In the genomic region with DNA sequence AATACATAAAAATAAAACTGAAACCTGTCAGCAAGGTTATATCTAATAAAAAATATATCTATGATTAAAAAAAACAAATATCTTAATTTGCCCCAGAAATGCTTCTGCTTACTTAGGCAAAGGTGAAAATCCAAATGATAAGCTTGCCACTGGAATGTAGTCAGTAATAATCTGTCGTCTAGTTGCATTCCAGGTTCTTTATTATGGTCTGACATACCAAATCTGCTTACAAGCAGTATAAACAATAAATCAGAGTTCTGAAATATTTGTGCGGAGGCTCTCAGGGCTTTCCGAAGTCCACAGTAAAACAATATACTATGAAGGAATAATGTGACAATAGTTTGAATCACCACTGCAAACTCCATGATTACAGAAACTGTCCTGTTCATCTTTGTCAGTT, we compare ENCODE assay signal across 27 cellular contexts.
"Had no signal": no experiment of that assay in that cellular context is flagged by ENCODE, and none has a peak within 500 bp of the region (broad histone marks: within the 10 kb centered on the region; RNA-seq: fewer than 3 reads in every experiment).

No MANE protein-coding gene starts in this region.

- H3K9me3 ChIP-seq: heart left ventricle, neutrophil, pancreas, prostate gland, right atrium auricular region, testis, transverse colon had no signal

- H3K36me3 ChIP-seq: neutrophil, pancreas, prostate gland, right atrium auricular region, transverse colon had no signal

- DNase-seq: activated CD4-positive, alpha-beta memory T cell treated with anti-CD3 and anti-CD28 coated beads for 36 hours; activated CD4-positive, alpha-beta T cell treated with anti-CD3 and anti-CD28 coated beads, Interleukin-2, amount 10 ng/mL, durations not matched to agents 24 days and 14 days; activated CD4-positive, CD25-positive, alpha-beta regulatory T cell treated with anti-CD3 and anti-CD28 coated beads, Interleukin-2, amount 50 U/mL, for 72 hours; activated CD8-positive, alpha-beta memory T cell treated with anti-CD3 and anti-CD28 coated beads, Interleukin-2, amount 50 U/mL, for 48 hours; activated gamma-delta T cell; activated naive CD4-positive, alpha-beta T cell treated with anti-CD3 and anti-CD28 coated beads, Interleukin-2, amount 10 ng/mL, durations not matched to agents 7 days and 5 days; activated T-cell treated with anti-CD3 and anti-CD28 coated beads, Interleukin-2, amount 50 U/mL, for 24 hours; cerebellar nuclear complex; dorsolateral prefrontal cortex; effector memory CD4-positive, alpha-beta T cell; heart left ventricle; hypothalamus; immature natural killer cell; left cardiac atrium; left ventricle myocardium superior; nephron progenitor cell; pancreas; stimulated activated CD4-positive, alpha-beta T cell treated with anti-CD3 and anti-CD28 coated beads, Interleukin-2, amount 100 ng/mL, for 48 hours; stimulated activated naive CD8-positive, alpha-beta T cell treated with anti-CD3 and anti-CD28 coated beads, Interleukin-15, Interleukin-2, amounts not matched to agents 100 U/mL and 50 U/mL, for 24 hours; T-helper 2 cell; testis; transverse colon had no signal

- H3K4me3 ChIP-seq: cardiac muscle cell, coronary artery, dorsolateral prefrontal cortex, heart left ventricle, pancreas, prostate gland, right atrium auricular region, testis, transverse colon had no signal

- H3K4me1 ChIP-seq: heart left ventricle, pancreas, prostate gland, right atrium auricular region, testis, transverse colon had no signal

- FAIRE-seq: pancreas had no signal

- H3K27ac ChIP-seq: cardiac muscle cell, coronary artery, dorsolateral prefrontal cortex, heart left ventricle, neutrophil, prostate gland, right atrium auricular region, testis, transverse colon had no signal

- H3K27me3 ChIP-seq: cardiac muscle cell, dorsolateral prefrontal cortex, heart left ventricle, neutrophil, pancreas, right atrium auricular region, testis, transverse colon had no signal
